Comparison of ENCODE assay signal across 9 cellular contexts in the genomic region with DNA sequence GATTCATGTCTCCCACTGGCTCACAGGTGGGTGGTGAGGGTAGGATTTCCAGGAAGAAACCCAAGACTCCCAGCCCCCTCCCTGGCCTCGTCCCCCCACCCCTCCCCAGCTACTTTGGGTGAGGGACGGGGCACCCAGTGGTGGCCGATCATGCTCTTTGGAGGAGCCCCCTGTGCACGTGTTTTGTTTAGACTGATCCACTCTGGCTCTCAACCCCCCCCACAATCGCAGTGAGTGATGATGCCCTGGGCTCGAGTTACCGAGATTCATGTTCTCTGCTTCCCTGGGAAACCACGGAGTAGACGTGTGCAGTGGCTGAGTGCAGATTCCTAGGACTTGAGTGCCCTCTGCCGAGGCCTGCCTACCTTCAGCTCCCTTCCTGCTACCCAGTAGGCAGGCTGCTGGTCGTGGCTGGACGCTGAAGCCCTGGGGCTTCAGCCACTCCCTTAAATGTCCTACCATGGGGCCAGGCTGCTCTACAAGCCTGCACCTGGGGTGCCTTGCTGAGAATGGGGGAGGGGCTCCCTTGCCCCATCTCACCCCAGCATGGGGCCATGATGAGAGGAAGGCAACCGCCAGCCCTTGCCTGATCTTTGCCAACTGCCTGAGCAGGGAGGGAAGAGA. TPM values are rescaled to one million over a fixed set of nuclear protein-coding genes. Genes with fewer than 3 reads are reported as not detected.
DNase-seq lines count a peak whose midpoint lies in the region; ATAC-seq, FAIRE-seq and TF ChIP-seq lines count a peak whose summit lies in the region.
"Had no signal": no experiment of that assay in that cellular context is flagged by ENCODE, and none has a peak within 500 bp of the region (broad histone marks: within the 10 kb centered on the region; RNA-seq: fewer than 3 reads in every experiment).

No MANE protein-coding gene starts in this region.

- POLR2A ChIA-PET in A549 (lab: Yijun Ruan, JAX) = no interaction called here

- ATAC-seq in A549 (peak; percentile 68 to 86), GM21381 (IDR thresholded peaks at IDR 0.05; ENCODE audit: unreplicated experiment) (no peak)

- no peak for TF ChIP-seq CTCF in A549 (IDR thresholded peaks at IDR 0.05)
- peak; percentile 42 for TF ChIP-seq CTCF in hepatocyte (IDR thresholded peaks at IDR 0.05; ENCODE audit: poor library complexity)
- TF ChIP-seq CTCF in colonic mucosa (IDR thresholded peaks at IDR 0.05) = no peak

- H3K27ac ChIP-seq in A549 (no peak overlapping the region), Karpas-422 (ENCODE audit: low read length) (no peak overlapping the region), hepatocyte (no peak overlapping the region), colonic mucosa (no peak overlapping the region)

- CTCF ChIA-PET in A549 (lab: Yijun Ruan, JAX) = interaction anchor here (0.6 to 2.0 kb wide), 4 partner anchors 210 to 522 kb away, joined by 3 to 10 read pairs (median 4); no protein-coding TSS in a partner anchor

- H3K4me2 ChIP-seq in A549 = no peak overlapping the region
- no peak overlapping the region for H3K4me2 ChIP-seq in Karpas-422 (ENCODE audit: low read depth, low read length, poor library complexity, severe bottlenecking)
- no peak overlapping the region for H3K4me2 ChIP-seq in hepatocyte

- H4K20me1 ChIP-seq in Karpas-422 (ENCODE audit: insufficient read depth, low read depth, low read length) = no peaks in the 10 kb centered on the region
- no peaks in the 10 kb centered on the region for H4K20me1 ChIP-seq in hepatocyte (ENCODE audit: insufficient read depth, poor library complexity, severe bottlenecking)

- no peak for TF ChIP-seq POLR2A in A549 (IDR thresholded peaks at IDR 0.05; ENCODE audit: low read length)

- FAIRE-seq in A549 (lab: Jason Lieb, UNC) = no peak

- peak; percentile 44 to 63; a peak in 4 of 5 replicates for TF ChIP-seq RAD21 in A549 (conservative IDR thresholded peaks at IDR 0.05 in 1 of 2, IDR thresholded peaks at IDR 0.05 in 1 of 2)

- whole genome bisulfite sequencing in A549 (ENCODE audit: missing lambda C conversion rate) = 0% methylated on average over 2 of the region's 13 CpGs
- 14% methylated on average over 13 of the region's 13 CpGs for WGBS in hepatocyte (ENCODE audit: low lambda C conversion rate, missing lambda C conversion rate)

- H2AFZ ChIP-seq in Karpas-422 (ENCODE audit: low read length) (no peak overlapping the region), hepatocyte (no peak overlapping the region)

- no peak overlapping the region for H3K4me3 ChIP-seq in A549
- no peak overlapping the region for H3K4me3 ChIP-seq in Karpas-422 (ENCODE audit: low read length)
- no peak overlapping the region for H3K4me3 ChIP-seq in hepatocyte
- no peak overlapping the region for H3K4me3 ChIP-seq in colonic mucosa

- H3K4me1 ChIP-seq in A549 (no peaks in the 10 kb centered on the region), Karpas-422 (ENCODE audit: low read length) (no peaks in the 10 kb centered on the region), hepatocyte (ENCODE audit: insufficient read depth) (no peaks in the 10 kb centered on the region), colonic mucosa (no peaks in the 10 kb centered on the region)

- no peaks in the 10 kb centered on the region for H3K79me2 ChIP-seq in Karpas-422 (ENCODE audit: low read length)
- H3K79me2 ChIP-seq in hepatocyte = no peaks in the 10 kb centered on the region

- no peaks in the 10 kb centered on the region for H3K9me2 ChIP-seq in Karpas-422 (replicated peaks; ENCODE audit: insufficient read depth, low read length)
- H3K9me2 ChIP-seq in hepatocyte (replicated peaks; ENCODE audit: insufficient read depth) = no peaks in the 10 kb centered on the region

- H3K9ac ChIP-seq in Karpas-422 (ENCODE audit: low read length) = no peak overlapping the region
- no peak overlapping the region for H3K9ac ChIP-seq in colonic mucosa (ENCODE audit: low read depth in 2 of 2, low read length in 2 of 2)

- peak; percentile 7 to 48 for DNase-seq in A549 (ENCODE audit: low read depth in 1 of 2, low spot score in 1 of 2)
- peak; percentile 52 for DNase-seq in Karpas-422
- DNase-seq in OCI-M1 (lab: John Stamatoyannopoulos, UW) = peak; percentile 5
- peak; percentile 52 for DNase-seq in hepatocyte (ENCODE audit: low spot score)
- DNase-seq in stimulated activated CD4-positive, alpha-beta T cell treated with anti-CD3 and anti-CD28 coated beads, Interleukin-2, amount 100 ng/mL, for 24 hours = no peak
- no peak for DNase-seq in colonic mucosa
- DNase-seq in AG08396 (ENCODE audit: low spot score) = no peak
- DNase-seq: CD8-positive, alpha-beta memory T cell had no signal

- H3K9me3 ChIP-seq in A549 (no peaks in the 10 kb centered on the region), Karpas-422 (ENCODE audit: low read length) (no peaks in the 10 kb centered on the region), hepatocyte (ENCODE audit: low read depth) (no peaks in the 10 kb centered on the region), colonic mucosa (no peaks in the 10 kb centered on the region)

- H3K36me3 ChIP-seq in Karpas-422 (ENCODE audit: insufficient read depth, low read length) (no peaks in the 10 kb centered on the region), hepatocyte (replicated peaks; ENCODE audit: insufficient read depth, low read depth) (no peaks in the 10 kb centered on the region), colonic mucosa (no peaks in the 10 kb centered on the region)

- no peak for TF ChIP-seq EP300 in A549 (IDR thresholded peaks at IDR 0.05)

- no peaks in the 10 kb centered on the region for H3K27me3 ChIP-seq in Karpas-422 (ENCODE audit: low read length)
- peaks cover 94% of the 10 kb centered on the region for H3K27me3 ChIP-seq in hepatocyte
- peaks cover 38% of the 10 kb centered on the region for H3K27me3 ChIP-seq in colonic mucosa

- intact Hi-C loops in colonic mucosa (cut with DNase I) = no loop called here

TF ChIP-seq in A549, 52 proteins besides CTCF, POLR2A, EP300 and RAD21:
- peak; percentile 43; the same call in 2 of the 3 replicates for TF ChIP-seq SMC3 (IDR thresholded peaks at IDR 0.05)
- TF ChIP-seq CHD4 (IDR thresholded peaks at IDR 0.05; ENCODE audit: borderline replicate concordance) = no peak

RNA-seq across cellular contexts. Expression of a gene that starts 3.9 kb away (rescaled TPM):
- polyA plus RNA-seq in A549 (2011; rRNA removed) = not detected in 2 replicates
- not detected in 2 replicates for polyA plus RNA-seq in A549 (2012; cell fraction: cytosol; rRNA removed)
- not detected in 2 replicates for polyA plus RNA-seq in A549 (2012; cell fraction: nucleus; rRNA removed)
- polyA plus RNA-seq in A549 (2017; fragmentation: RNase III; extraction: RNeasy Plus Mini Kit Qiagen cat#74134 plus additional on column Dnase treatment) = not detected in 3 replicates
- polyA minus RNA-seq in A549 (2011; rRNA and poly(A)+ RNA removed) = not detected in 2 replicates
- not detected in 2 replicates for total RNA-seq in Karpas-422 (2014; rRNA removed; shearing (Covaris generic); ENCODE audit: low replicate concordance)
- total RNA-seq in hepatocyte = under 0.01 TPM in 1 of 2 replicates, not detected in the other
- polyA plus RNA-seq in hepatocyte = not detected in 2 replicates
- 1 to 10 TPM in 1 of 2 donors, under 1 TPM in 1; 0.20 to 1.2 TPM for total RNA-seq in colonic mucosa
- total RNA-seq: CD8-positive, alpha-beta memory T cell had no signal
- polyA plus RNA-seq: CD8-positive, alpha-beta memory T cell had no signal

Comparison
In these comparisons a context has a peak if more than half of its experiments do, and no peak if none do; other contexts are left out.
1. DNase-seq: peak in A549 (2 of 2), Karpas-422 (single experiment), OCI-M1 (single experiment) and hepatocyte (single experiment); none in stimulated activated CD4-positive, alpha-beta T cell treated with anti-CD3 and anti-CD28 coated beads, Interleukin-2, amount 100 ng/mL, for 24 hours (0 of 2), colonic mucosa (single experiment) and AG08396 (single experiment).